In the genomic region with DNA sequence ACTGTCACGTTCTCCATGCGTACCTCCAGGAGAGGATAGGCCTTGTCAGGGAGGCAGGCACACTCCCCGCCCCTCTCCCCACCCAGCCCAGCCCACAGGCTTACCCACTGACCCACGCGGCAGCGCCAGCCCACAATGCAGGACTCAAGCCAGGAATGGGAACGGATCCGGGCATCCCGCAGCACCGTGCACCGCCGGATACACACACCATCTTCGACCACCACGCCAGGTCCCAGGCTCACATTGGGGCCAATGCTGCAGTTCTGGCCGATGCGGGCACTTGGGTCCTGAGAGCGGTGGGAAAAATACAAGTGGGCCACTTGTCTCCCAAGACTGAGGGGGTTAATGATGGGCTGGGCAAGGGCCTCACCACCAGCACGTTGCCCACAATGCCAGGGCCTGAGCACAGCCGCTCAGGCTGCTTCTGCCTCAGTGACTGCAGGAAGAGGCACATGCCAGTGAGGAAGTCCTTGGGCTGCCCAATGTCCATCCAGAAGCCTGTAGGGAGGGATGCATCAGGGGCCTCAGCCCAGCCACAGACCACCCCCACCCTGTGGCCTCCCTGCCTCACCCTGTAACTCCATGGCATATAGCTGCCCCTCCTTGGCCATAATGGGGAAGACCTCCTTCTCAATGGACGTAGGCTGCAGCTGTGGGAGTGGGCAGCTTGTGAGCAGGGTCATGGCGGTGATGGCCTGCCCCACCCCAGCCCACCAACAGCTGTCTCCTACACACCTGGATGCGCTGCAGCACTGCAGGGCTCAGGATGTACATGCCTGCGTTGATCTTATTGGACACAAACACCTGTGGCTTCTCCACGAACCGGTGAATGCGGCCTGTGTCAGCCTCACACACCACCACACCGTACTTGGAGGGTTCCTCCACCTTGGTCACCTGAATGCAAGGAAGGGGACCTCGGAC, we compare ENCODE assay signal across 1 cellular context.
TF ChIP-seq lines count a peak whose summit lies in the region.

No MANE protein-coding gene starts in this region.

TF ChIP-seq in GM23338, 12 proteins besides CTCF, POLR2A, EP300 and RAD21 (continued from another document):
- TF ChIP-seq, protein P1, sequence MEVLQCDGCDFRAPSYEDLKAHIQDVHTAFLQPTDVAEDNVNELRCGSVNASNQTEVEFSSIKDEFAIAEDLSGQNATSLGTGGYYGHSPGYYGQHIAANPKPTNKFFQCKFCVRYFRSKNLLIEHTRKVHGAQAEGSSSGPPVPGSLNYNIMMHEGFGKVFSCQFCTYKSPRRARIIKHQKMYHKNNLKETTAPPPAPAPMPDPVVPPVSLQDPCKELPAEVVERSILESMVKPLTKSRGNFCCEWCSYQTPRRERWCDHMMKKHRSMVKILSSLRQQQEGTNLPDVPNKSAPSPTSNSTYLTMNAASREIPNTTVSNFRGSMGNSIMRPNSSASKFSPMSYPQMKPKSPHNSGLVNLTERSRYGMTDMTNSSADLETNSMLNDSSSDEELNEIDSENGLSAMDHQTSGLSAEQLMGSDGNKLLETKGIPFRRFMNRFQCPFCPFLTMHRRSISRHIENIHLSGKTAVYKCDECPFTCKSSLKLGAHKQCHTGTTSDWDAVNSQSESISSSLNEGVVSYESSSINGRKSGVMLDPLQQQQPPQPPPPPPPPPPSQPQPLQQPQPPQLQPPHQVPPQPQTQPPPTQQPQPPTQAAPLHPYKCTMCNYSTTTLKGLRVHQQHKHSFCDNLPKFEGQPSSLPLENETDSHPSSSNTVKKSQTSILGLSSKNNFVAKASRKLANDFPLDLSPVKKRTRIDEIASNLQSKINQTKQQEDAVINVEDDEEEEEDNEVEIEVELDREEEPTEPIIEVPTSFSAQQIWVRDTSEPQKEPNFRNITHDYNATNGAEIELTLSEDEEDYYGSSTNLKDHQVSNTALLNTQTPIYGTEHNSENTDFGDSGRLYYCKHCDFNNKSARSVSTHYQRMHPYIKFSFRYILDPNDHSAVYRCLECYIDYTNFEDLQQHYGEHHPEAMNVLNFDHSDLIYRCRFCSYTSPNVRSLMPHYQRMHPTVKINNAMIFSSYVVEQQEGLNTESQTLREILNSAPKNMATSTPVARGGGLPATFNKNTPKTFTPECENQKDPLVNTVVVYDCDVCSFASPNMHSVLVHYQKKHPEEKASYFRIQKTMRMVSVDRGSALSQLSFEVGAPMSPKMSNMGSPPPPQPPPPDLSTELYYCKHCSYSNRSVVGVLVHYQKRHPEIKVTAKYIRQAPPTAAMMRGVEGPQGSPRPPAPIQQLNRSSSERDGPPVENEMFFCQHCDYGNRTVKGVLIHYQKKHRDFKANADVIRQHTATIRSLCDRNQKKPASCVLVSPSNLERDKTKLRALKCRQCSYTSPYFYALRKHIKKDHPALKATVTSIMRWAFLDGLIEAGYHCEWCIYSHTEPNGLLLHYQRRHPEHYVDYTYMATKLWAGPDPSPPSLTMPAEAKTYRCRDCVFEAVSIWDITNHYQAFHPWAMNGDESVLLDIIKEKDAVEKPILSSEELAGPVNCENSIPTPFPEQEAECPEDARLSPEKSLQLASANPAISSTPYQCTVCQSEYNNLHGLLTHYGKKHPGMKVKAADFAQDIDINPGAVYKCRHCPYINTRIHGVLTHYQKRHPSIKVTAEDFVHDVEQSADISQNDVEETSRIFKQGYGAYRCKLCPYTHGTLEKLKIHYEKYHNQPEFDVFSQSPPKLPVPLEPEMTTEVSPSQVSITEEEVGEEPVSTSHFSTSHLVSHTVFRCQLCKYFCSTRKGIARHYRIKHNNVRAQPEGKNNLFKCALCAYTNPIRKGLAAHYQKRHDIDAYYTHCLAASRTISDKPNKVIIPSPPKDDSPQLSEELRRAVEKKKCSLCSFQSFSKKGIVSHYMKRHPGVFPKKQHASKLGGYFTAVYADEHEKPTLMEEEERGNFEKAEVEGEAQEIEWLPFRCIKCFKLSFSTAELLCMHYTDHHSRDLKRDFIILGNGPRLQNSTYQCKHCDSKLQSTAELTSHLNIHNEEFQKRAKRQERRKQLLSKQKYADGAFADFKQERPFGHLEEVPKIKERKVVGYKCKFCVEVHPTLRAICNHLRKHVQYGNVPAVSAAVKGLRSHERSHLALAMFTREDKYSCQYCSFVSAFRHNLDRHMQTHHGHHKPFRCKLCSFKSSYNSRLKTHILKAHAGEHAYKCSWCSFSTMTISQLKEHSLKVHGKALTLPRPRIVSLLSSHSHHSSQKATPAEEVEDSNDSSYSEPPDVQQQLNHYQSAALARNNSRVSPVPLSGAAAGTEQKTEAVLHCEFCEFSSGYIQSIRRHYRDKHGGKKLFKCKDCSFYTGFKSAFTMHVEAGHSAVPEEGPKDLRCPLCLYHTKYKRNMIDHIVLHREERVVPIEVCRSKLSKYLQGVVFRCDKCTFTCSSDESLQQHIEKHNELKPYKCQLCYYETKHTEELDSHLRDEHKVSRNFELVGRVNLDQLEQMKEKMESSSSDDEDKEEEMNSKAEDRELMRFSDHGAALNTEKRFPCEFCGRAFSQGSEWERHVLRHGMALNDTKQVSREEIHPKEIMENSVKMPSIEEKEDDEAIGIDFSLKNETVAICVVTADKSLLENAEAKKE (CRISPR knock-in tag; IDR thresholded peaks at IDR 0.05), result no peak
TF ChIP-seq in GM23338: peak in this region for 1.
